ENCODE assay signal across 8 cellular contexts in genomic region chr5:40755407-40756365, GRCh38. TPM values are rescaled to one million over a fixed set of nuclear protein-coding genes. Genes with fewer than 3 reads are reported as not detected.
DNase-seq lines count a peak whose midpoint lies in the region; ATAC-seq and TF ChIP-seq lines count a peak whose summit lies in the region.

TTC33 (minus strand) TSS chr5:40755961; CDS start chr5:40747018, 8,943 bp downstream.

- 8% methylated on average over 79 to 80 of the region's 80 CpGs for WGBS in thyroid gland, 2 donors

- H3K4me3 ChIP-seq in GM12864 (ENCODE audit: low read depth, low read length) (peak within 1 kb of the TSS; percentile 94), thyroid gland (replicated peaks in 1 of 3) (peak within 1 kb of the TSS; percentile 55 to 70 (median 65))

- no peaks in the 10 kb centered on the region for H3K9me3 Mint-ChIP-seq in activated naive CD8-positive, alpha-beta T cell treated with anti-CD3 and anti-CD28 coated beads, Interleukin-2, amount 10 ng/mL, durations not matched to agents 7 days and 5 days
- H3K9me3 Mint-ChIP-seq in osteocyte (ENCODE audit: unreplicated experiment): peaks cover 6% of the 10 kb centered on the region

- peak; percentile 85 for ATAC-seq in HG02623 (IDR thresholded peaks at IDR 0.05; ENCODE audit: unreplicated experiment)
- peak; percentile 89 for ATAC-seq in activated naive CD8-positive, alpha-beta T cell treated with anti-CD3 and anti-CD28 coated beads, Interleukin-2, amount 10 ng/mL, durations not matched to agents 7 days and 5 days (ENCODE audit: low read depth)

- POLR2A ChIA-PET in activated naive CD8-positive, alpha-beta T cell treated with anti-CD3 and anti-CD28 coated beads, Interleukin-2, amount 10 ng/mL, durations not matched to agents 7 days and 5 days (lab: Charles Lee): interaction anchor here (0.7 to 1.0 kb wide), 2 partner anchors 79 to 127 kb away, joined by 3 read pairs; partner anchors contain the start of gene RPL37

- H3K27ac Mint-ChIP-seq in activated naive CD8-positive, alpha-beta T cell treated with anti-CD3 and anti-CD28 coated beads, Interleukin-2, amount 10 ng/mL, durations not matched to agents 7 days and 5 days: no peak within 1 kb of the TSS
- no peak within 1 kb of the TSS for H3K27ac Mint-ChIP-seq in osteocyte (ENCODE audit: unreplicated experiment)

- H3K27me3 Mint-ChIP-seq in activated naive CD8-positive, alpha-beta T cell treated with anti-CD3 and anti-CD28 coated beads, Interleukin-2, amount 10 ng/mL, durations not matched to agents 7 days and 5 days: no peaks in the 10 kb centered on the region
- H3K27me3 Mint-ChIP-seq in osteocyte (ENCODE audit: unreplicated experiment): no peaks in the 10 kb centered on the region

- peak within 1 kb of the TSS; percentile 73 to 93 (median 91) for H3K27ac ChIP-seq in thyroid gland

- peaks cover 10% of the 10 kb centered on the region for H3K36me3 Mint-ChIP-seq in activated naive CD8-positive, alpha-beta T cell treated with anti-CD3 and anti-CD28 coated beads, Interleukin-2, amount 10 ng/mL, durations not matched to agents 7 days and 5 days
- peaks cover 14% of the 10 kb centered on the region for H3K36me3 Mint-ChIP-seq in osteocyte (ENCODE audit: unreplicated experiment)

- no peaks in the 10 kb centered on the region for H3K36me3 ChIP-seq in thyroid gland

- no peak within 1 kb of the TSS for H3K4me3 Mint-ChIP-seq in activated naive CD8-positive, alpha-beta T cell treated with anti-CD3 and anti-CD28 coated beads, Interleukin-2, amount 10 ng/mL, durations not matched to agents 7 days and 5 days
- H3K4me3 Mint-ChIP-seq in osteocyte (ENCODE audit: unreplicated experiment): no peak within 1 kb of the TSS

- peak in 1 of 2 donors; percentile 75 for TF ChIP-seq POLR2A in thyroid gland (IDR thresholded peaks at IDR 0.05)

- H3K27me3 ChIP-seq in thyroid gland: no peaks in the 10 kb centered on the region

- TF ChIP-seq CTCF in GM12864 (IDR thresholded peaks at IDR 0.05; ENCODE audit: low read depth, low read length, missing control alignments) (peak; percentile 56), osteocyte (IDR thresholded peaks at IDR 0.05) (peak; percentile 69), thyroid gland (IDR thresholded peaks at IDR 0.05) (peak in 5 of 6 experiments; percentile 17 to 65 (median 49))

- DNase-seq in GM12864 (ENCODE audit: low read depth): peak; percentile 87
- DNase-seq in NCI-H1092 treated with DMSO at 0.1 percent for 48 hours (lab: John Stamatoyannopoulos, UW): peak; percentile 91
- DNase-seq in SKM-1 (lab: John Stamatoyannopoulos, UW; ENCODE audit: unreplicated experiment): peak; percentile 78
- DNase-seq in activated naive CD8-positive, alpha-beta T cell treated with anti-CD3 and anti-CD28 coated beads, Interleukin-2, amount 10 ng/mL, durations not matched to agents 7 days and 5 days: peak; percentile 94
- peak; percentile 92 to 99 (median 98) for DNase-seq in head of caudate nucleus
- peak; percentile 97 for DNase-seq in osteocyte (ENCODE audit: extremely low spot score, unreplicated experiment)
- DNase-seq in thyroid gland: peak; percentile 95 to 97

- no peaks in the 10 kb centered on the region for H3K9me3 ChIP-seq in thyroid gland

- intact Hi-C loops in head of caudate nucleus (cut with DNase I) (no loop called here), thyroid gland (cut with DNase I) (loop anchor here (5.0 kb wide), 1 partner anchor 122 kb away; no protein-coding TSS in a partner anchor)

- H3K4me1 Mint-ChIP-seq in activated naive CD8-positive, alpha-beta T cell treated with anti-CD3 and anti-CD28 coated beads, Interleukin-2, amount 10 ng/mL, durations not matched to agents 7 days and 5 days: peaks cover 9% of the 10 kb centered on the region
- peaks cover 3% of the 10 kb centered on the region for H3K4me1 Mint-ChIP-seq in osteocyte (ENCODE audit: unreplicated experiment)

- H3K4me1 ChIP-seq in thyroid gland: peaks cover 8 to 9% of the 10 kb centered on the region in 2 donors

RNA-seq across cellular contexts. Expression of gene TTC33, which starts in this region (rescaled TPM):
- 10 to 100 TPM; 12.2 to 14.8 TPM for total RNA-seq in activated naive CD8-positive, alpha-beta T cell treated with anti-CD3 and anti-CD28 coated beads, Interleukin-2, amount 10 ng/mL, durations not matched to agents 7 days and 5 days
- 18.1 and 18.2 TPM in 2 replicates for total RNA-seq in osteocyte
- total RNA-seq in thyroid gland: 10 to 100 TPM; 18.7 to 35.2 (median 24.9) TPM

Comparison
In these comparisons a context has a peak if more than half of its experiments do, and no peak if none do; other contexts are left out.
1. Peak in every context shown above with its lines: DNase-seq, ATAC-seq, H3K4me3 ChIP-seq and H3K27ac ChIP-seq.